ENCODE assay signal across 9 cellular contexts in the genomic region with DNA sequence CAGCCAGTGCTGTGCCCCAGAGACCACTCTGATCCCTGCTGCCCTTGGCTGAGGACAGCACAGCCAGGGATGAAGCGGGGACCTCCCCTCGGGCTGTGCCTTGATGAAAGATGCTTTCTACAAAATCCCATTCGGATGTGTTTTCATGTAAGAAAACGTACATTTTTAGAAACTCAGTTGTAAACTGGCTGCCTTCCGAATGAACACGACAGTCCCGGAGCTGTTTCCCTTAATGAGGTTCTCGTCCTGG.
DNase-seq lines count a peak whose midpoint lies in the region; ATAC-seq and TF ChIP-seq lines count a peak whose summit lies in the region.
"Had no signal": no experiment of that assay in that cellular context is flagged by ENCODE, and none has a peak within 500 bp of the region (broad histone marks: within the 10 kb centered on the region; RNA-seq: fewer than 3 reads in every experiment).

No MANE protein-coding gene starts in this region.

- TF ChIP-seq CTCF in PC-3 (conservative IDR thresholded peaks at IDR 0.05; ENCODE audit: low read depth, low read length) (no peak), fibroblast of lung (conservative IDR thresholded peaks at IDR 0.05 in 1 of 2, IDR thresholded peaks at IDR 0.05 in 1 of 2; ENCODE audit: low read depth in 1 of 2, low read length in 2 of 2) (no peak), sigmoid colon (IDR thresholded peaks at IDR 0.05) (no peak)

- peak overlapping the region; percentile 91 for H3K9ac ChIP-seq in PC-3 (ENCODE audit: low read length)
- H3K9ac ChIP-seq in fibroblast of lung (ENCODE audit: insufficient read depth, low read length), result peak overlapping the region; percentile 93

- no peaks in the 10 kb centered on the region for H3K36me3 Mint-ChIP-seq in CD8-positive, alpha-beta memory T cell

- H3K4me1 Mint-ChIP-seq in CD8-positive, alpha-beta memory T cell, result peaks cover 41 to 60% (median 50%) of the 10 kb centered on the region in 3 donors

- H3K9me3 ChIP-seq in CD8-positive, alpha-beta memory T cell (ENCODE audit: low read length), result no peaks in the 10 kb centered on the region
- H3K9me3 ChIP-seq in PC-3 (ENCODE audit: low read length) (no peaks in the 10 kb centered on the region), fibroblast of lung (ENCODE audit: control insufficient read depth, insufficient read depth, low read depth, low read length) (no peaks in the 10 kb centered on the region), sigmoid colon (no peaks in the 10 kb centered on the region)

- peak overlapping the region; percentile 65 for H3K27ac ChIP-seq in CD8-positive, alpha-beta memory T cell (ENCODE audit: low read depth, low read length)
- H3K27ac ChIP-seq in PC-3 (ENCODE audit: low read length), result peak overlapping the region; percentile 98
- H3K27ac ChIP-seq in fibroblast of lung (ENCODE audit: insufficient read depth, low read length), result peak overlapping the region; percentile 98
- peak overlapping the region; percentile 91 to 92 (median 92) for H3K27ac ChIP-seq in sigmoid colon

- no peaks in the 10 kb centered on the region for H3K27me3 ChIP-seq in CD8-positive, alpha-beta memory T cell (ENCODE audit: insufficient read depth, low read length, poor library complexity, severe bottlenecking)
- H3K27me3 ChIP-seq in PC-3 (ENCODE audit: low read length) (no peaks in the 10 kb centered on the region), fibroblast of lung (ENCODE audit: control insufficient read depth, insufficient read depth, low read length) (no peaks in the 10 kb centered on the region), sigmoid colon (no peaks in the 10 kb centered on the region)

- H3K27me3 Mint-ChIP-seq in CD8-positive, alpha-beta memory T cell, result peaks cover 0 to 5% of the 10 kb centered on the region in 2 donors

- no peaks in the 10 kb centered on the region for H3K9me2 ChIP-seq in PC-3 (replicated peaks; ENCODE audit: low read length)

- peaks cover 52% of the 10 kb centered on the region for H3K4me1 ChIP-seq in CD8-positive, alpha-beta memory T cell (ENCODE audit: insufficient read depth, low read length)
- H3K4me1 ChIP-seq in PC-3 (ENCODE audit: insufficient read depth, low read length) (peaks cover 70% of the 10 kb centered on the region), fibroblast of lung (ENCODE audit: control insufficient read depth, extremely low read depth, insufficient read depth, low read length) (peaks cover 44% of the 10 kb centered on the region), sigmoid colon (peaks cover 0 to 91% (median 84%) of the 10 kb centered on the region in 4 donors)

- H3K4me3 ChIP-seq in CD8-positive, alpha-beta memory T cell (ENCODE audit: low read length), result no peak overlapping the region
- H3K4me3 ChIP-seq in PC-3 (ENCODE audit: low read length) (peak overlapping the region; percentile 54), fibroblast of lung (replicated peaks in 1 of 4; ENCODE audit: control extremely low read depth in 1 of 4, insufficient read depth in 1 of 4, low read depth in 3 of 4, low read length in 4 of 4) (peak overlapping the region; percentile 33 to 57 (median 46)), sigmoid colon (peak overlapping the region in 1 of 4 donors; percentile 32)

- TF ChIP-seq POLR2A in sigmoid colon (IDR thresholded peaks at IDR 0.05), result no peak

- peaks cover 87% of the 10 kb centered on the region for H3K79me2 ChIP-seq in PC-3 (ENCODE audit: low read length)
- peaks cover 51% of the 10 kb centered on the region for H3K79me2 ChIP-seq in fibroblast of lung (ENCODE audit: control insufficient read depth, insufficient read depth, low read length)

- BruUV-seq in PC-3 (replicated peaks; lab: Mats Ljungman, UMichigan), result no TSS peak

- H3K4me2 ChIP-seq in PC-3 (ENCODE audit: low read length), result peak overlapping the region; percentile 81
- peak overlapping the region; percentile 84 for H3K4me2 ChIP-seq in fibroblast of lung (ENCODE audit: extremely low read depth, insufficient read depth, low read length)

- ATAC-seq in PC-3 (no peak), HG03439 (IDR thresholded peaks at IDR 0.05; ENCODE audit: unreplicated experiment) (no peak), HG02642 (IDR thresholded peaks at IDR 0.05; ENCODE audit: poor library complexity, unreplicated experiment) (no peak)

- H3K9me3 Mint-ChIP-seq in CD8-positive, alpha-beta memory T cell, result no peaks in the 10 kb centered on the region

- TF ChIP-seq EP300 in sigmoid colon (IDR thresholded peaks at IDR 0.05), result no peak

- 0 out of 2 replicates have a peak, but pooled peaks cover 3% of the 10 kb centered on the region for H4K20me1 ChIP-seq in PC-3 (ENCODE audit: low read length)
- no peaks in the 10 kb centered on the region for H4K20me1 ChIP-seq in fibroblast of lung (ENCODE audit: control insufficient read depth, extremely low read depth, insufficient read depth, low read length)

- no peak overlapping the region for H3K4me3 Mint-ChIP-seq in CD8-positive, alpha-beta memory T cell

- CTCF ChIA-PET in CD8-positive, alpha-beta memory T cell (lab: Charles Lee), result no interaction called here
- CTCF ChIA-PET in PC-3 (lab: Charles Lee), result interaction anchor here (0.6 to 1.6 kb wide), 3 partner anchors 15 to 68 kb away, joined by 3 to 6 read pairs (median 4); no protein-coding TSS in a partner anchor

- H3K27ac Mint-ChIP-seq in CD8-positive, alpha-beta memory T cell, result no peak overlapping the region

- no peaks in the 10 kb centered on the region for H3K36me3 ChIP-seq in CD8-positive, alpha-beta memory T cell (ENCODE audit: insufficient read depth, low read length)
- H3K36me3 ChIP-seq in PC-3 (ENCODE audit: low read depth, low read length) (peaks cover 12% of the 10 kb centered on the region; the same call in 1 of the 2 replicates), fibroblast of lung (ENCODE audit: control insufficient read depth, insufficient read depth, low read length) (peaks cover 6% of the 10 kb centered on the region), sigmoid colon (no peaks in the 10 kb centered on the region)

- POLR2A ChIA-PET in CD8-positive, alpha-beta memory T cell (lab: Charles Lee), result no interaction called here
- POLR2A ChIA-PET in PC-3 (lab: Charles Lee; ENCODE audit: unreplicated experiment), result interaction anchor here (1.3 kb wide), 1 partner anchor 33 kb away, joined by 3 read pairs; no protein-coding TSS in a partner anchor

- 71 to 88% methylated on average over 8 of the region's 8 CpGs for WGBS in sigmoid colon, 2 donors

- peaks cover 25% of the 10 kb centered on the region for H3F3A ChIP-seq in PC-3 (ENCODE audit: low read length, unreplicated experiment)

- DNase-seq in CD8-positive, alpha-beta memory T cell, result no peak
- DNase-seq in PC-3 (no peak), fibroblast of lung (ENCODE audit: low read depth in 2 of 2) (no peak), sigmoid colon (no peak), NCI-H82 treated with DMSO at 0.1 percent for 48 hours (lab: John Stamatoyannopoulos, UW; ENCODE audit: unreplicated experiment) (no peak)
- DNase-seq in activated CD4-positive, CD25-positive, alpha-beta regulatory T cell (lab: John Stamatoyannopoulos, UW), result no peak
- DNase-seq: SHP77 treated with DMSO at 0.1 percent for 48 hours had no signal

- H2AFZ ChIP-seq in PC-3 (ENCODE audit: low read length) (no peak overlapping the region), fibroblast of lung (ENCODE audit: low read length) (no peak overlapping the region)

- intact Hi-C loops in PC-3 (cut with micrococcal nuclease), result no loop called here
- intact Hi-C loops in sigmoid colon (cut with DNase I), result loop anchor here (5.0 kb wide), 1 partner anchor 40 kb away; no protein-coding TSS in a partner anchor
